Comparison of ENCODE assay signal across 8 cellular contexts in the genomic region with DNA sequence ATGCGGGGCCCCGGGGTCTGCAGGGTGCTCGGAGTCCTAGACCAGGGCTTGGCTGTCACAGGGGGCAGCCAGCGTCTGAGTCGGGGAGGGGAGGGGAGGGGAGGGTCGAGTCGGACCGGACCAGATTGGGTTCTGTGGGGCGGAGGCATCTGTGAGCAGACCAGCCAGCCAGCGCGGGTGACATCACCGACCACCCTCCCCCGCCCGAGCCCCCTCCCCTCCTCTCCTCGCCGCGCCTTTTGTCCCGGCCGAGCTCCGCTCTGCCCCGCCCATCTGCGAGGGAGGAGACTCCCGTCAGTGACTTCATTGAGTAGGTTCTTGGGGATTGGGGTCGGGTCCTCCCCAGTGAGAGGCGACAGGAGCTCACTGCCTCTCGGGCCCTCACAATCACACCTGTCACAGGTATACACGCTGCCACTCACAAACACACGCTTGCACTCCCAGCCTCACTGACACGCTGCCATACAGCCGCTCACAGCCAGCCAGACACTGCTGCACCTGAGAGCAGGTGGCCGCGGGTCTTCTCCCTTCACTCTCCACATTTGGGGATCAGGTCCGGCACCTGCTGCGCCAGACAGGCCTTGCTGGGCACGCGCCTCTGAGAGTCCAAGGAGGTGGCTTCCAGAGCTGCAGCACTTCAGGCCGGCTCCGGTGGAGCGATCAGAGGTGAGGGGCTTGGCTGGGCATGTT. TPM values are rescaled to one million over a fixed set of nuclear protein-coding genes. Genes with fewer than 3 reads are reported as not detected.
DNase-seq lines count a peak whose midpoint lies in the region; ATAC-seq and TF ChIP-seq lines count a peak whose summit lies in the region.

No MANE protein-coding gene starts in this region.

- ATAC-seq in GM19467 (IDR thresholded peaks at IDR 0.05; ENCODE audit: unreplicated experiment): no peak
- ATAC-seq in HG02970 (IDR thresholded peaks at IDR 0.05; ENCODE audit: low FRiP score, unreplicated experiment): no peak

- peaks cover 0 to 3% of the 10 kb centered on the region in 2 donors for H3K27me3 ChIP-seq in duodenal mucosa (ENCODE audit: control insufficient read depth in 1 of 2, insufficient read depth in 2 of 2, low read length in 2 of 2)

- no peaks in the 10 kb centered on the region for H3K9me3 ChIP-seq in duodenal mucosa (ENCODE audit: control insufficient read depth in 1 of 2, low read length in 2 of 2)

- intact Hi-C loops in lower leg skin (cut with DNase I; ENCODE audit: low total_unique reads): loop anchor here (10.0 kb wide), 1 partner anchor 85 kb away; no protein-coding TSS in a partner anchor

- H3K27ac ChIP-seq in VCaP (peak overlapping the region; percentile 74), duodenal mucosa (ENCODE audit: low read depth, low read length) (peak overlapping the region; percentile 84)

- H3K9ac ChIP-seq in duodenal mucosa (ENCODE audit: low read depth in 1 of 2, low read length in 2 of 2): peak overlapping the region; percentile 55 to 73

- H3K4me3 ChIP-seq in duodenal mucosa (ENCODE audit: low read depth in 1 of 2, low read length in 2 of 2) (peak overlapping the region; percentile 69 to 72), lower leg skin (ENCODE audit: low read depth, poor library complexity, severe bottlenecking) (peak overlapping the region; percentile 79)

- TF ChIP-seq CTCF in VCaP (conservative IDR thresholded peaks at IDR 0.05) (no peak), lower leg skin (IDR thresholded peaks at IDR 0.05) (no peak)

- H3K36me3 ChIP-seq in duodenal mucosa (ENCODE audit: control insufficient read depth in 1 of 2, insufficient read depth in 2 of 2, low read length in 2 of 2): no peaks in the 10 kb centered on the region

- DNase-seq in DMS114 treated with DMSO at 0.1 percent for 48 hours (lab: John Stamatoyannopoulos, UW; ENCODE audit: unreplicated experiment) (peak; percentile 5), KBM-7 (peak; percentile 23), lower leg skin (ENCODE audit: low spot score in 2 of 2) (peak in 1 of 2 donors; percentile 91)
- DNase-seq in stimulated activated CD8-positive, alpha-beta memory T cell treated with anti-CD3 and anti-CD28 coated beads, Interleukin-4, amount 100 ng/mL, for 48 hours: peak; percentile 61

- WGBS in lower leg skin, 2 donors: 8 to 16% methylated on average over 19 to 21 of the region's 39 CpGs

- in situ Hi-C loops in KBM-7 (cut with MboI; ENCODE audit: low pct_unique_long_range_greater_than_20kb, low sequenced_read_pairs): no loop called here

- TF ChIP-seq POLR2A in lower leg skin (IDR thresholded peaks at IDR 0.05): no peak

- peaks cover 25 to 54% of the 10 kb centered on the region in 2 donors for H3K4me1 ChIP-seq in duodenal mucosa (ENCODE audit: control insufficient read depth in 1 of 2, insufficient read depth in 2 of 2, low read length in 2 of 2)

RNA-seq across cellular contexts. Expression of a gene that starts 0.5 kb away (rescaled TPM):
- total RNA-seq in lower leg skin: 1 to 10 TPM; 1.1 to 3.7 (median 1.9) TPM

RNA-seq across cellular contexts. Expression of a gene that starts 32.0 kb away (rescaled TPM):
- total RNA-seq in lower leg skin: 1 to 10 TPM in 2 of 4 donors, under 1 TPM in 2; 0.44 to 2.7 (median 1.5) TPM
